Comparison of ENCODE assay signal across 1 cellular context in the genomic region with DNA sequence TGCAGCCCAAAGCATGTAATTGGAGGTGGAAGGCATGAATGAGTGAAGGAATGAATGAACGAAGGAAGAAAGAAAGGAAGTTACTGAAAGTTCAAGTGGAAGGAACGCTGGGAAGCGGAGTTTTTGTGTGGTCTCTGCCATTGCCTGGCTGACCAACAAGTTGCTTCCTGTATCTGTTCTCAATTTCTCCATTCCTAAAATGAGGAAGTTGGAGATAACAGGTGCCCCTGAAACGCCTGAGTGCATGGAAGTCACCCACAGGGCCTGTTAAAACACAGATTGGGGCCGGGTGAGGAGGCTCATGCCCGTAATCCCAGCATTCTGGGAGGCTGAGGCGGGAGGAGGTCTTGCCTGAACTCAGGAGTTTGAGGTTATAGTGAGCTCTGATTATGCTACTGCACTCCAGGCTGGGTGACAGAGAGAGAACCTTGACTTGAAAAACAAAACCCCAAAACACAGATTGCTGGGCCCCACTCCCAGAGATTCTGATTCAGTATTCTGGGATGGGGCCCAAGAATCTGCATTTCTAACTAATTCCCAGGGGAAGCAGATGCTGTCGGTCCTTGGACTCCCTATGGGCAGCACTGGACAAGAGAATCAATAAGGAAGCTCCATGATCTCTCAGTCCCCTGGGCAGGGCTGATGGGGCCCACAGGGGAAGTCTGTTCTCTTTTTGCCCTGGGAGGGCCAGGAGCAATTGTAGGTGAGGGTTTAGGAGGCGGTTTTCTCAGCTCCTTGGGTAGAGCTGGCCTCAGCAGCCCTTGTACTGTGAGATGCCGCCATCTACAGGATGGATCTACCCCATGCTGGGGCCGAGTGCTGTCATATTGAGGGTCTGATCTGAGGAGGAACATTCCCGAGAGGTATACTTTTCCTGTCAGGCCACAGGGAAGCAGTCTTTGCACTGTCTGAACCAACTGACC.
TF ChIP-seq lines count a peak whose summit lies in the region.

No MANE protein-coding gene starts in this region.

TF ChIP-seq in K562, 482 proteins besides CTCF, POLR2A, EP300 and RAD21 (continued from another document and continues in another):
- no peak for TF ChIP-seq SAFB2 (IDR thresholded peaks at IDR 0.05; ENCODE audit: borderline replicate concordance, low read depth, low read length, severe bottlenecking)
- TF ChIP-seq SIN3B (IDR thresholded peaks at IDR 0.05; ENCODE audit: low read depth): no peak
- no peak for TF ChIP-seq MBD2 (IDR thresholded peaks at IDR 0.05; ENCODE audit: borderline replicate concordance, low read depth)
- TF ChIP-seq RFX7 (CRISPR knock-in tag; IDR thresholded peaks at IDR 0.05): no peak
- peak; percentile 34 for TF ChIP-seq BRD9 (IDR thresholded peaks at IDR 0.05; ENCODE audit: low read depth, partially characterized antibody)
- TF ChIP-seq ZNF76 (CRISPR knock-in tag; IDR thresholded peaks at IDR 0.05; ENCODE audit: borderline replicate concordance): no peak
- TF ChIP-seq TFAM (CRISPR knock-in tag; conservative IDR thresholded peaks at IDR 0.05): no peak
- TF ChIP-seq CC2D1A (IDR thresholded peaks at IDR 0.05): peak; percentile 87
- TF ChIP-seq, protein P1, sequence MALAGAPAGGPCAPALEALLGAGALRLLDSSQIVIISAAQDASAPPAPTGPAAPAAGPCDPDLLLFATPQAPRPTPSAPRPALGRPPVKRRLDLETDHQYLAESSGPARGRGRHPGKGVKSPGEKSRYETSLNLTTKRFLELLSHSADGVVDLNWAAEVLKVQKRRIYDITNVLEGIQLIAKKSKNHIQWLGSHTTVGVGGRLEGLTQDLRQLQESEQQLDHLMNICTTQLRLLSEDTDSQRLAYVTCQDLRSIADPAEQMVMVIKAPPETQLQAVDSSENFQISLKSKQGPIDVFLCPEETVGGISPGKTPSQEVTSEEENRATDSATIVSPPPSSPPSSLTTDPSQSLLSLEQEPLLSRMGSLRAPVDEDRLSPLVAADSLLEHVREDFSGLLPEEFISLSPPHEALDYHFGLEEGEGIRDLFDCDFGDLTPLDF (CRISPR knock-in tag; IDR thresholded peaks at IDR 0.05): no peak
- TF ChIP-seq NBN (IDR thresholded peaks at IDR 0.05; ENCODE audit: low read depth): peak; percentile 66; the same call in 1 of the 2 replicates
- TF ChIP-seq JUN (IDR thresholded peaks at IDR 0.05; ENCODE audit: borderline replicate concordance, low read depth, low read length): no peak
- no peak for TF ChIP-seq JUN (CRISPR knock-in tag; IDR thresholded peaks at IDR 0.05; ENCODE audit: borderline replicate concordance)
- TF ChIP-seq, protein P2, sequence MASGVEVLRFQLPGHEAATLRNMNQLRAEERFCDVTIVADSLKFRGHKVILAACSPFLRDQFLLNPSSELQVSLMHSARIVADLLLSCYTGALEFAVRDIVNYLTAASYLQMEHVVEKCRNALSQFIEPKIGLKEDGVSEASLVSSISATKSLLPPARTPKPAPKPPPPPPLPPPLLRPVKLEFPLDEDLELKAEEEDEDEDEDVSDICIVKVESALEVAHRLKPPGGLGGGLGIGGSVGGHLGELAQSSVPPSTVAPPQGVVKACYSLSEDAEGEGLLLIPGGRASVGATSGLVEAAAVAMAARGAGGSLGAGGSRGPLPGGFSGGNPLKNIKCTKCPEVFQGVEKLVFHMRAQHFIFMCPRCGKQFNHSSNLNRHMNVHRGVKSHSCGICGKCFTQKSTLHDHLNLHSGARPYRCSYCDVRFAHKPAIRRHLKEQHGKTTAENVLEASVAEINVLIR (CRISPR knock-in tag; IDR thresholded peaks at IDR 0.05): no peak
- no peak for TF ChIP-seq FOXJ3 (CRISPR knock-in tag; IDR thresholded peaks at IDR 0.05)
- TF ChIP-seq, protein P3, sequence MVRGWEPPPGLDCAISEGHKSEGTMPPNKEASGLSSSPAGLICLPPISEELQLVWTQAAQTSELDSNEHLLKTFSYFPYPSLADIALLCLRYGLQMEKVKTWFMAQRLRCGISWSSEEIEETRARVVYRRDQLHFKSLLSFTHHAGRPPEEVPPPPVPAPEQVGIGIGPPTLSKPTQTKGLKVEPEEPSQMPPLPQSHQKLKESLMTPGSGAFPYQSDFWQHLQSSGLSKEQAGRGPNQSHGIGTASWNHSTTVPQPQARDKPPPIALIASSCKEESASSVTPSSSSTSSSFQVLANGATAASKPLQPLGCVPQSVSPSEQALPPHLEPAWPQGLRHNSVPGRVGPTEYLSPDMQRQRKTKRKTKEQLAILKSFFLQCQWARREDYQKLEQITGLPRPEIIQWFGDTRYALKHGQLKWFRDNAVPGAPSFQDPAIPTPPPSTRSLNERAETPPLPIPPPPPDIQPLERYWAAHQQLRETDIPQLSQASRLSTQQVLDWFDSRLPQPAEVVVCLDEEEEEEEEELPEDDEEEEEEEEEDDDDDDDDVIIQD (CRISPR knock-in tag; IDR thresholded peaks at IDR 0.05): no peak
- TF ChIP-seq NRF1 (conservative IDR thresholded peaks at IDR 0.05 in 1 of 2, IDR thresholded peaks at IDR 0.05 in 1 of 2): no peak
- no peak for TF ChIP-seq RBBP5 (IDR thresholded peaks at IDR 0.05; ENCODE audit: borderline replicate concordance, insufficient read depth, low read length, poor library complexity, severe bottlenecking)
- TF ChIP-seq, protein P4, sequence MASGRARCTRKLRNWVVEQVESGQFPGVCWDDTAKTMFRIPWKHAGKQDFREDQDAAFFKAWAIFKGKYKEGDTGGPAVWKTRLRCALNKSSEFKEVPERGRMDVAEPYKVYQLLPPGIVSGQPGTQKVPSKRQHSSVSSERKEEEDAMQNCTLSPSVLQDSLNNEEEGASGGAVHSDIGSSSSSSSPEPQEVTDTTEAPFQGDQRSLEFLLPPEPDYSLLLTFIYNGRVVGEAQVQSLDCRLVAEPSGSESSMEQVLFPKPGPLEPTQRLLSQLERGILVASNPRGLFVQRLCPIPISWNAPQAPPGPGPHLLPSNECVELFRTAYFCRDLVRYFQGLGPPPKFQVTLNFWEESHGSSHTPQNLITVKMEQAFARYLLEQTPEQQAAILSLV (tag; IDR thresholded peaks at IDR 0.05): no peak
- TF ChIP-seq DPF2 (IDR thresholded peaks at IDR 0.05): 0 out of 2 replicates have a peak, but pooled peaks have one; percentile 36
- no peak for TF ChIP-seq TAF1 (IDR thresholded peaks at IDR 0.05; ENCODE audit: control insufficient read depth, extremely low read depth, insufficient read depth, low read length, severe bottlenecking)
- TF ChIP-seq, protein P5, sequence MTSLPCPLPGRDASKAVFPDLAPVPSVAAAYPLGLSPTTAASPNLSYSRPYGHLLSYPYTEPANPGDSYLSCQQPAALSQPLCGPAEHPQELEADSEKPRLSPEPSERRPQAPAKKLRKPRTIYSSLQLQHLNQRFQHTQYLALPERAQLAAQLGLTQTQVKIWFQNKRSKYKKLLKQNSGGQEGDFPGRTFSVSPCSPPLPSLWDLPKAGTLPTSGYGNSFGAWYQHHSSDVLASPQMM (CRISPR knock-in tag; IDR thresholded peaks at IDR 0.05): no peak
- TF ChIP-seq NR1H2 (CRISPR knock-in tag; IDR thresholded peaks at IDR 0.05): no peak
- TF ChIP-seq ADNP (tag; IDR thresholded peaks at IDR 0.05): peak; percentile 81
- no peak for TF ChIP-seq SMAD2 (IDR thresholded peaks at IDR 0.05; ENCODE audit: low read depth, low read length)
- no peak for TF ChIP-seq ZNF444 (CRISPR knock-in tag; IDR thresholded peaks at IDR 0.05)
- TF ChIP-seq ZKSCAN1 (IDR thresholded peaks at IDR 0.05; ENCODE audit: low read depth, low read length): no peak
- no peak; the same call in 1 of the 2 replicates for TF ChIP-seq SOX6 (IDR thresholded peaks at IDR 0.05)
- no peak for TF ChIP-seq ELF2 (CRISPR knock-in tag; IDR thresholded peaks at IDR 0.05)
- TF ChIP-seq, protein P6, sequence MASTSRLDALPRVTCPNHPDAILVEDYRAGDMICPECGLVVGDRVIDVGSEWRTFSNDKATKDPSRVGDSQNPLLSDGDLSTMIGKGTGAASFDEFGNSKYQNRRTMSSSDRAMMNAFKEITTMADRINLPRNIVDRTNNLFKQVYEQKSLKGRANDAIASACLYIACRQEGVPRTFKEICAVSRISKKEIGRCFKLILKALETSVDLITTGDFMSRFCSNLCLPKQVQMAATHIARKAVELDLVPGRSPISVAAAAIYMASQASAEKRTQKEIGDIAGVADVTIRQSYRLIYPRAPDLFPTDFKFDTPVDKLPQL (IDR thresholded peaks at IDR 0.05; ENCODE audit: extremely low read depth, insufficient read length): no peak
- TF ChIP-seq EP400 (IDR thresholded peaks at IDR 0.05): no peak
- no peak for TF ChIP-seq ZFP30 (CRISPR knock-in tag; IDR thresholded peaks at IDR 0.05; ENCODE audit: borderline replicate concordance)
- TF ChIP-seq ZNF212 (CRISPR knock-in tag; IDR thresholded peaks at IDR 0.05): no peak
- TF ChIP-seq COPS2 (conservative IDR thresholded peaks at IDR 0.05): no peak
- TF ChIP-seq YBX1 (IDR thresholded peaks at IDR 0.05): no peak
- TF ChIP-seq ARID1B (IDR thresholded peaks at IDR 0.05): peak; percentile 59
- TF ChIP-seq NONO (IDR thresholded peaks at IDR 0.05; ENCODE audit: low read depth in 2 of 2, low read length in 1 of 2): no peak
- TF ChIP-seq TCF7L2 (IDR thresholded peaks at IDR 0.05; ENCODE audit: low read depth, low read length): no peak
- TF ChIP-seq E2F3 (CRISPR knock-in tag; IDR thresholded peaks at IDR 0.05): no peak
- TF ChIP-seq ZNF311 (CRISPR knock-in tag; IDR thresholded peaks at IDR 0.05): no peak
- TF ChIP-seq BACH1 (tag; IDR thresholded peaks at IDR 0.05): no peak
- no peak for TF ChIP-seq MCM5 (IDR thresholded peaks at IDR 0.05; ENCODE audit: low read depth)
- no peak for TF ChIP-seq KLF16 (IDR thresholded peaks at IDR 0.05)
- TF ChIP-seq, protein P7, sequence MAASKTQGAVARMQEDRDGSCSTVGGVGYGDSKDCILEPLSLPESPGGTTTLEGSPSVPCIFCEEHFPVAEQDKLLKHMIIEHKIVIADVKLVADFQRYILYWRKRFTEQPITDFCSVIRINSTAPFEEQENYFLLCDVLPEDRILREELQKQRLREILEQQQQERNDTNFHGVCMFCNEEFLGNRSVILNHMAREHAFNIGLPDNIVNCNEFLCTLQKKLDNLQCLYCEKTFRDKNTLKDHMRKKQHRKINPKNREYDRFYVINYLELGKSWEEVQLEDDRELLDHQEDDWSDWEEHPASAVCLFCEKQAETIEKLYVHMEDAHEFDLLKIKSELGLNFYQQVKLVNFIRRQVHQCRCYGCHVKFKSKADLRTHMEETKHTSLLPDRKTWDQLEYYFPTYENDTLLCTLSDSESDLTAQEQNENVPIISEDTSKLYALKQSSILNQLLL (CRISPR knock-in tag; IDR thresholded peaks at IDR 0.05; ENCODE audit: borderline replicate concordance): no peak
- TF ChIP-seq, protein P8, sequence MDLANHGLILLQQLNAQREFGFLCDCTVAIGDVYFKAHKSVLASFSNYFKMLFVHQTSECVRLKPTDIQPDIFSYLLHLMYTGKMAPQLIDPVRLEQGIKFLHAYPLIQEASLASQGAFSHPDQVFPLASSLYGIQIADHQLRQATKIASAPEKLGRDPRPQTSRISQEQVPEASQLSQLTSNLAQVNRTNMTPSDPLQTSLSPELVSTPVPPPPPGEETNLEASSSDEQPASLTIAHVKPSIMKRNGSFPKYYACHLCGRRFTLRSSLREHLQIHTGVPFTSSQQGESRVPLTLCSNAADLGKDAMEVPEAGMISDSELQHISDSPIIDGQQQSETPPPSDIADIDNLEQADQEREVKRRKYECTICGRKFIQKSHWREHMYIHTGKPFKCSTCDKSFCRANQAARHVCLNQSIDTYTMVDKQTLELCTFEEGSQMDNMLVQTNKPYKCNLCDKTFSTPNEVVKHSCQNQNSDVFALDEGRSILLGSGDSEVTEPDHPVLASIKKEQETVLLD (IDR thresholded peaks at IDR 0.05): no peak
- peak in 1 of 2 experiments; percentile 25; a peak in 1 of 4 replicates for TF ChIP-seq HDAC1 (IDR thresholded peaks at IDR 0.05)
- TF ChIP-seq ZNF707 (CRISPR knock-in tag; conservative IDR thresholded peaks at IDR 0.05): no peak
- no peak for TF ChIP-seq SIX5 (IDR thresholded peaks at IDR 0.05; ENCODE audit: borderline replicate concordance in 1 of 2, insufficient read depth in 1 of 2, low read depth in 1 of 2, low read length in 2 of 2)
- no peak for TF ChIP-seq SMAD4 (CRISPR knock-in tag; conservative IDR thresholded peaks at IDR 0.05)
- TF ChIP-seq, protein P9, sequence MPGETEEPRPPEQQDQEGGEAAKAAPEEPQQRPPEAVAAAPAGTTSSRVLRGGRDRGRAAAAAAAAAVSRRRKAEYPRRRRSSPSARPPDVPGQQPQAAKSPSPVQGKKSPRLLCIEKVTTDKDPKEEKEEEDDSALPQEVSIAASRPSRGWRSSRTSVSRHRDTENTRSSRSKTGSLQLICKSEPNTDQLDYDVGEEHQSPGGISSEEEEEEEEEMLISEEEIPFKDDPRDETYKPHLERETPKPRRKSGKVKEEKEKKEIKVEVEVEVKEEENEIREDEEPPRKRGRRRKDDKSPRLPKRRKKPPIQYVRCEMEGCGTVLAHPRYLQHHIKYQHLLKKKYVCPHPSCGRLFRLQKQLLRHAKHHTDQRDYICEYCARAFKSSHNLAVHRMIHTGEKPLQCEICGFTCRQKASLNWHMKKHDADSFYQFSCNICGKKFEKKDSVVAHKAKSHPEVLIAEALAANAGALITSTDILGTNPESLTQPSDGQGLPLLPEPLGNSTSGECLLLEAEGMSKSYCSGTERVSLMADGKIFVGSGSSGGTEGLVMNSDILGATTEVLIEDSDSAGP (CRISPR knock-in tag; IDR thresholded peaks at IDR 0.05): no peak
- TF ChIP-seq ZNF282 (CRISPR knock-in tag; IDR thresholded peaks at IDR 0.05): no peak
